25 cellular contexts compared by ENCODE assay signal in genomic region chr9:36029202-36029601, GRCh38. TPM values are rescaled to one million over a fixed set of nuclear protein-coding genes. Genes with fewer than 3 reads are reported as not detected.
DNase-seq lines count a peak whose midpoint lies in the region; ATAC-seq and TF ChIP-seq lines count a peak whose summit lies in the region.
"Had no signal": no experiment of that assay in that cellular context is flagged by ENCODE, and none has a peak within 500 bp of the region (broad histone marks: within the 10 kb centered on the region; RNA-seq: fewer than 3 reads in every experiment).

No MANE protein-coding gene starts in this region.

- DNase-seq in CD14-positive monocyte (ENCODE audit: low spot score) (no peak), RWPE2 (ENCODE audit: low spot score) (no peak), fibroblast of gingiva (ENCODE audit: low read depth) (peak; percentile 9), smooth muscle cell (lab: John Stamatoyannopoulos, UW; ENCODE audit: unreplicated experiment) (no peak), AG20443 (ENCODE audit: low spot score) (no peak), NCI-H2081 treated with DMSO at 0.1 percent for 48 hours (lab: John Stamatoyannopoulos, UW) (no peak)
- DNase-seq: activated CD4-positive, alpha-beta T cell treated with anti-CD3 and anti-CD28 coated beads, Interleukin-2, amount 50 U/mL, for 48 hours; activated effector memory CD4-positive, alpha-beta T cell treated with anti-CD3 and anti-CD28 coated beads, Interleukin-2, amount 50 U/mL, for 16 hours; activated naive CD8-positive, alpha-beta T cell treated with anti-CD3 and anti-CD28 coated beads, Interleukin-2, amount 50 U/mL, for 24 hours; CD8-positive, alpha-beta T cell; erythroblast; glutamatergic neuron; H7; midbrain; NCI-H1105 treated with DMSO at 0.1 percent for 48 hours; NCI-H2081; NK-92 treated with Interleukin-12 subunit alpha and Interleukin-12 subunit beta, amount 100 ng/mL, for 24 hours; Peyer's patch; stimulated activated CD4-positive, alpha-beta T cell treated with anti-CD3 and anti-CD28 coated beads, Interleukin-2, amount 100 ng/mL, for 24 hours; stimulated activated naive CD8-positive, alpha-beta T cell treated with anti-CD3 and anti-CD28 coated beads, Interleukin-15, amount 100 ng/mL, for 72 hours had no signal

- peak overlapping the region in 4 of 7 donors; percentile 41 to 83 (median 74) for H3K27ac Mint-ChIP-seq in CD14-positive monocyte
- H3K27ac Mint-ChIP-seq: activated naive CD8-positive, alpha-beta T cell treated with anti-CD3 and anti-CD28 coated beads, Interleukin-2, amount 50 U/mL, for 24 hours; CD8-positive, alpha-beta T cell; stimulated activated naive CD8-positive, alpha-beta T cell treated with anti-CD3 and anti-CD28 coated beads, Interleukin-15, amount 100 ng/mL, for 72 hours; T-helper 2 cell treated with Interferon-gamma antibody and Interleukin-4, amounts not matched to agents 5 μg/mL and 100 μg/mL, for 36 hours; WTC11 had no signal

- no peaks in the 10 kb centered on the region for H3K9me3 Mint-ChIP-seq in CD14-positive monocyte
- H3K9me3 Mint-ChIP-seq: activated naive CD8-positive, alpha-beta T cell treated with anti-CD3 and anti-CD28 coated beads, Interleukin-2, amount 50 U/mL, for 24 hours; CD8-positive, alpha-beta T cell; stimulated activated naive CD8-positive, alpha-beta T cell treated with anti-CD3 and anti-CD28 coated beads, Interleukin-15, amount 100 ng/mL, for 72 hours; T-helper 2 cell treated with Interferon-gamma antibody and Interleukin-4, amounts not matched to agents 5 μg/mL and 100 μg/mL, for 36 hours had no signal

- WGBS in smooth muscle cell (ENCODE audit: low lambda C conversion rate) = 91% methylated on average over 1 of the region's 1 CpG

- H2AFZ ChIP-seq in smooth muscle cell (ENCODE audit: low read depth) = no peak overlapping the region

- H3F3A ChIP-seq in smooth muscle cell (ENCODE audit: low read depth) = peaks cover 4% of the 10 kb centered on the region

- H3K9me3 ChIP-seq in RWPE2 (ENCODE audit: severe bottlenecking) (no peaks in the 10 kb centered on the region), smooth muscle cell (replicated peaks; ENCODE audit: low read depth) (no peaks in the 10 kb centered on the region)
- H3K9me3 ChIP-seq: Peyer's patch had no signal

- no peaks in the 10 kb centered on the region for H4K20me1 ChIP-seq in smooth muscle cell (ENCODE audit: low read depth)

- H3K36me3 ChIP-seq in RWPE2 (ENCODE audit: low read depth) (no peaks in the 10 kb centered on the region), smooth muscle cell (ENCODE audit: low read depth) (no peaks in the 10 kb centered on the region)
- H3K36me3 ChIP-seq: cardiac muscle cell, Peyer's patch had no signal

- H3K27ac ChIP-seq in RWPE2 (ENCODE audit: poor library complexity, severe bottlenecking) (peak overlapping the region; percentile 54), smooth muscle cell (ENCODE audit: low read depth) (peak overlapping the region; percentile 76)
- H3K27ac ChIP-seq: cardiac muscle cell had no signal

- TF ChIP-seq CTCF in CD14-positive monocyte (IDR thresholded peaks at IDR 0.05) (no peak), RWPE2 (IDR thresholded peaks at IDR 0.05; ENCODE audit: poor library complexity, severe bottlenecking) (no peak), smooth muscle cell (IDR thresholded peaks at IDR 0.05; ENCODE audit: borderline replicate concordance, insufficient read depth, poor library complexity, severe bottlenecking) (no peak)

- no peaks in the 10 kb centered on the region for H3K27me3 ChIP-seq in RWPE2 (ENCODE audit: insufficient read depth, poor library complexity, severe bottlenecking)
- H3K27me3 ChIP-seq in smooth muscle cell (ENCODE audit: low read depth) = no peaks in the 10 kb centered on the region
- H3K27me3 ChIP-seq: Peyer's patch had no signal

- no peaks in the 10 kb centered on the region for H3K79me2 ChIP-seq in smooth muscle cell (ENCODE audit: low read depth)

- H3K4me3 ChIP-seq in RWPE2 (ENCODE audit: severe bottlenecking) (no peak overlapping the region), smooth muscle cell (no peak overlapping the region)
- H3K4me3 ChIP-seq: cardiac muscle cell, Peyer's patch had no signal

- peak overlapping the region; percentile 15 for H3K9ac ChIP-seq in smooth muscle cell (ENCODE audit: low read depth)

- H3K4me1 ChIP-seq in RWPE2 (ENCODE audit: insufficient read depth, poor library complexity, severe bottlenecking) = peaks cover 18% of the 10 kb centered on the region
- peaks cover 7% of the 10 kb centered on the region for H3K4me1 ChIP-seq in smooth muscle cell (ENCODE audit: low read depth)
- H3K4me1 ChIP-seq: Peyer's patch had no signal

- H3K4me1 Mint-ChIP-seq in CD14-positive monocyte = peaks cover 15% of the 10 kb centered on the region
- H3K4me1 Mint-ChIP-seq: stimulated activated naive CD8-positive, alpha-beta T cell treated with anti-CD3 and anti-CD28 coated beads, Interleukin-15, amount 100 ng/mL, for 72 hours; WTC11 had no signal

- H3K4me3 Mint-ChIP-seq in CD14-positive monocyte = no peak overlapping the region
- H3K4me3 Mint-ChIP-seq: activated naive CD8-positive, alpha-beta T cell treated with anti-CD3 and anti-CD28 coated beads, Interleukin-2, amount 50 U/mL, for 24 hours; CD8-positive, alpha-beta T cell; stimulated activated naive CD8-positive, alpha-beta T cell treated with anti-CD3 and anti-CD28 coated beads, Interleukin-15, amount 100 ng/mL, for 72 hours; T-helper 2 cell treated with Interferon-gamma antibody and Interleukin-4, amounts not matched to agents 5 μg/mL and 100 μg/mL, for 36 hours; WTC11 had no signal

- H3K36me3 Mint-ChIP-seq in CD14-positive monocyte = no peaks in the 10 kb centered on the region
- H3K36me3 Mint-ChIP-seq: CD8-positive, alpha-beta T cell; WTC11 had no signal

- intact Hi-C loops in CD14-positive monocyte (cut with micrococcal nuclease) = loop anchor here in 1 of 2 donors (10.0 kb wide), 1 partner anchor 74 kb away; the partner anchor contains the start of gene OR2S2

- H3K27me3 Mint-ChIP-seq in CD14-positive monocyte (ENCODE audit: low read depth in 3 of 3) = peaks cover 0 to 3% (median 1%) of the 10 kb centered on the region in 3 donors
- H3K27me3 Mint-ChIP-seq: activated naive CD8-positive, alpha-beta T cell treated with anti-CD3 and anti-CD28 coated beads, Interleukin-2, amount 50 U/mL, for 24 hours had no signal

- no peak for ATAC-seq in RWPE2 (ENCODE audit: low read depth)
- no peak for ATAC-seq in GM21576 (IDR thresholded peaks at IDR 0.05; ENCODE audit: unreplicated experiment)
- ATAC-seq in GM18870 (IDR thresholded peaks at IDR 0.05; ENCODE audit: unreplicated experiment) = no peak
- ATAC-seq: activated naive CD8-positive, alpha-beta T cell treated with anti-CD3 and anti-CD28 coated beads, Interleukin-2, amount 50 U/mL, for 24 hours; CD8-positive, alpha-beta T cell; stimulated activated naive CD8-positive, alpha-beta T cell treated with anti-CD3 and anti-CD28 coated beads, Interleukin-15, amount 100 ng/mL, for 72 hours; WTC11 had no signal

- H3K4me2 ChIP-seq in smooth muscle cell = peak overlapping the region; percentile 46

RNA-seq across cellular contexts. Expression of gene RECK, which starts 7.5 kb away (rescaled TPM):
- polyA plus RNA-seq in CD14-positive monocyte = 1 to 10 TPM; 5.1 to 5.2 TPM
- 42.9 and 46.5 TPM in 2 replicates for total RNA-seq in smooth muscle cell
- polyA plus RNA-seq in smooth muscle cell = 36.5 and 50.0 TPM in 2 replicates
